Comparison of ENCODE assay signal across 8 cellular contexts in genomic region chr12:123131879-123132402, GRCh38. TPM values are rescaled to one million over a fixed set of nuclear protein-coding genes. Genes with fewer than 3 reads are reported as not detected.
A peak's percentile ranks its signal among the peaks of the same experiment; 100 is the strongest.
DNase-seq lines count a peak whose midpoint lies in the region; TF ChIP-seq lines count a peak whose summit lies in the region.

No MANE protein-coding gene starts in this region.

- H3K27me3 ChIP-seq in PC-9 (ENCODE audit: insufficient read depth, low read depth): no peaks in the 10 kb centered on the region

- CTCF ChIA-PET in PC-9 (lab: Charles Lee): no interaction called here

- intact Hi-C loops in PC-9 (cut with micrococcal nuclease; ENCODE audit: unreplicated experiment): no loop called here

- POLR2A ChIA-PET in PC-9 (lab: Charles Lee; ENCODE audit: unreplicated experiment): interaction anchor here (0.5 kb wide), 1 partner anchor 11 kb away, joined by 5 read pairs; no protein-coding TSS in a partner anchor

- no peaks in the 10 kb centered on the region for H3K9me2 ChIP-seq in PC-9 (ENCODE audit: insufficient read depth)

- H3K4me3 ChIP-seq in PC-9: no peak overlapping the region
- no peak overlapping the region for H3K4me3 ChIP-seq in skin epidermis

- no TSS peak for BruUV-seq in PC-9 (replicated peaks; lab: Mats Ljungman, UMichigan)

- DNase-seq in NCI-H1092 treated with DMSO at 0.1 percent for 48 hours (lab: John Stamatoyannopoulos, UW) (peak; percentile 94), PC-9 (no peak), DMS114 treated with DMSO at 0.1 percent for 48 hours (lab: John Stamatoyannopoulos, UW; ENCODE audit: unreplicated experiment) (no peak), globus pallidus (ENCODE audit: low spot score) (no peak), GM19238 (ENCODE audit: insufficient read length, low spot score) (no peak), HCEC 1CT (no peak)
- peak; percentile 53 for DNase-seq in central memory CD4-positive, alpha-beta T cell

- peak overlapping the region; percentile 55 for H3K4me2 ChIP-seq in PC-9

- peaks cover 72% of the 10 kb centered on the region for H3K4me1 ChIP-seq in PC-9 (replicated peaks; ENCODE audit: insufficient read depth)

- H3K9me3 ChIP-seq in PC-9 (ENCODE audit: insufficient read depth, low read depth): no peaks in the 10 kb centered on the region

- peaks cover 29% of the 10 kb centered on the region for H3K79me2 ChIP-seq in PC-9 (ENCODE audit: low read depth)

- H3F3A ChIP-seq in PC-9 (ENCODE audit: insufficient read depth, low read depth): peaks cover 43% of the 10 kb centered on the region

- TF ChIP-seq CTCF in PC-9 (conservative IDR thresholded peaks at IDR 0.05): no peak

- H2AFZ ChIP-seq in PC-9: no peak overlapping the region

- no peaks in the 10 kb centered on the region for H4K20me1 ChIP-seq in PC-9 (ENCODE audit: insufficient read depth)

- H3K36me3 ChIP-seq in PC-9 (ENCODE audit: low read depth): no peaks in the 10 kb centered on the region

- H3K27ac ChIP-seq in PC-9: peak overlapping the region; percentile 37; the same call in 1 of the 2 replicates
- peak overlapping the region in 14 of 21 experiments; percentile 16 to 70 (median 48) for H3K27ac ChIP-seq in skin epidermis

RNA-seq across cellular contexts. Expression of gene PITPNM2, which starts 18.9 kb away (rescaled TPM):
- 16.6 and 21.6 TPM in 2 replicates for total RNA-seq in PC-9 (2021)

Comparison
In these comparisons a context has a peak if more than half of its experiments do, and no peak if none do; other contexts are left out.
1. DNase-seq: peak in NCI-H1092 treated with DMSO at 0.1 percent for 48 hours (single experiment) and central memory CD4-positive, alpha-beta T cell (single experiment); none in PC-9 (0 of 2), DMS114 treated with DMSO at 0.1 percent for 48 hours (single experiment), globus pallidus (single experiment), GM19238 (single experiment) and HCEC 1CT (single experiment).